16 cellular contexts compared by ENCODE assay signal in the genomic region with DNA sequence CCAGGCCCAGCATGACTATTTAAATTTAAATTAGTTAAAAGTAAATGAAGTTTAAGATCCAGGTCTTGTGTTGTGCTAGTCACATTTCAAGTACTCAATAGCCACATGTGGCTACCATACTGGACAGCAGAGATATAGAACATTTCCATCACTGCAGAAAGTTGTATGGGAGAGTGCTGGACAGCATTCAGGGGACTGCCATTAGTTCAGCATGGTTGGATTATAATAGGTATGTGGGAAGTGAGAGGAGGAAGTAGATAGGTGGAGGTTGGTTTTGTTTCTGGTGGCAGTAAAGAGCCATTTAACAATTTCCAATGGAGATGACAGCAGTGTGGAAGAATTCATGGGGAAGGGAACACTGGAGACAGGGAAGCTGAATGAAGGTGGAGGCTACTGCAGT. TPM values are rescaled to one million over a fixed set of nuclear protein-coding genes. Genes with fewer than 3 reads are reported as not detected.
DNase-seq lines count a peak whose midpoint lies in the region; ATAC-seq and TF ChIP-seq lines count a peak whose summit lies in the region.
"Had no signal": no experiment of that assay in that cellular context is flagged by ENCODE, and none has a peak within 500 bp of the region (broad histone marks: within the 10 kb centered on the region; RNA-seq: fewer than 3 reads in every experiment).

No MANE protein-coding gene starts in this region.

- no TSS peak for BruUV-seq in OCI-LY7 (replicated peaks; lab: Mats Ljungman, UMichigan)

- CTCF ChIA-PET in activated naive CD4-positive, alpha-beta T cell treated with anti-CD3 and anti-CD28 coated beads, Interleukin-2, amount 10 ng/mL, durations not matched to agents 7 days and 5 days (lab: Charles Lee): no interaction called here
- CTCF ChIA-PET in OCI-LY7 (lab: Charles Lee; ENCODE audit: unreplicated experiment): no interaction called here

- no peak for TF ChIP-seq CTCF in OCI-LY7 (conservative IDR thresholded peaks at IDR 0.05; ENCODE audit: low read length)

- no peaks in the 10 kb centered on the region for H4K20me1 ChIP-seq in OCI-LY7 (ENCODE audit: insufficient read depth, low read length)

- peak overlapping the region; percentile 42 for H3K4me2 ChIP-seq in OCI-LY7 (ENCODE audit: low read length)
- H3K4me2 ChIP-seq: BLaER1 had no signal

- H3K9me3 ChIP-seq in OCI-LY7 (ENCODE audit: low read length): no peaks in the 10 kb centered on the region
- H3K9me3 ChIP-seq: BLaER1 had no signal

- intact Hi-C loops in OCI-LY7 (cut with micrococcal nuclease; ENCODE audit: unreplicated experiment): no loop called here

- H3K9me2 ChIP-seq in OCI-LY7 (ENCODE audit: insufficient read depth, low read length): no peaks in the 10 kb centered on the region

- H3K4me1 Mint-ChIP-seq in activated naive CD4-positive, alpha-beta T cell treated with anti-CD3 and anti-CD28 coated beads, Interleukin-2, amount 10 ng/mL, durations not matched to agents 7 days and 5 days: peaks cover 32% of the 10 kb centered on the region

- POLR2A ChIA-PET in OCI-LY7 (lab: Charles Lee): interaction anchor here (2.3 kb wide), 1 partner anchor 13 kb away, joined by 7 read pairs; no protein-coding TSS in a partner anchor

- H3K4me1 ChIP-seq in OCI-LY7 (ENCODE audit: insufficient read depth, low read length, poor library complexity, severe bottlenecking): peaks cover 44% of the 10 kb centered on the region

- H3K4me3 Mint-ChIP-seq in activated naive CD4-positive, alpha-beta T cell treated with anti-CD3 and anti-CD28 coated beads, Interleukin-2, amount 10 ng/mL, durations not matched to agents 7 days and 5 days: no peak overlapping the region

- peaks cover 13% of the 10 kb centered on the region for H3K36me3 Mint-ChIP-seq in activated naive CD4-positive, alpha-beta T cell treated with anti-CD3 and anti-CD28 coated beads, Interleukin-2, amount 10 ng/mL, durations not matched to agents 7 days and 5 days

- ATAC-seq in GM21360 (IDR thresholded peaks at IDR 0.05; ENCODE audit: unreplicated experiment) (no peak), GM19328 (IDR thresholded peaks at IDR 0.05; ENCODE audit: unreplicated experiment) (no peak)

- H3K27ac ChIP-seq in OCI-LY7 (ENCODE audit: low read depth, low read length, poor library complexity, severe bottlenecking): no peak overlapping the region
- H3K27ac ChIP-seq: 22Rv1, BLaER1, HL-60 had no signal

- peaks cover 18% of the 10 kb centered on the region for H3K79me2 ChIP-seq in OCI-LY7 (ENCODE audit: insufficient read depth, low read depth, low read length)

- no peak overlapping the region for H3K4me3 ChIP-seq in OCI-LY7 (ENCODE audit: low read depth, low read length, poor library complexity, severe bottlenecking)
- H3K4me3 ChIP-seq: BLaER1 had no signal

- peaks cover 17% of the 10 kb centered on the region for H3K27me3 Mint-ChIP-seq in activated naive CD4-positive, alpha-beta T cell treated with anti-CD3 and anti-CD28 coated beads, Interleukin-2, amount 10 ng/mL, durations not matched to agents 7 days and 5 days

- peak overlapping the region; percentile 16 for H3K27ac Mint-ChIP-seq in activated naive CD4-positive, alpha-beta T cell treated with anti-CD3 and anti-CD28 coated beads, Interleukin-2, amount 10 ng/mL, durations not matched to agents 7 days and 5 days

- no peak for DNase-seq in activated naive CD4-positive, alpha-beta T cell treated with anti-CD3 and anti-CD28 coated beads, Interleukin-2, amount 10 ng/mL, durations not matched to agents 7 days and 5 days
- DNase-seq in activated naive CD4-positive, alpha-beta T cell (lab: John Stamatoyannopoulos, UW): no peak
- DNase-seq in OCI-LY7 (ENCODE audit: low spot score) (no peak), germinal center (ENCODE audit: low spot score) (peak; percentile 16), NCI-H1417 treated with DMSO at 0.1 percent for 48 hours (lab: John Stamatoyannopoulos, UW) (no peak), OCI-M2 (lab: John Stamatoyannopoulos, UW; ENCODE audit: unreplicated experiment) (no peak)
- DNase-seq: CD8-positive, alpha-beta memory T cell; DMS53; HCEC 1CT had no signal

- H2AFZ ChIP-seq in OCI-LY7 (ENCODE audit: low read length): peak overlapping the region; percentile 52; the same call in 1 of the 2 replicates

- no peaks in the 10 kb centered on the region for H3K9me3 Mint-ChIP-seq in activated naive CD4-positive, alpha-beta T cell treated with anti-CD3 and anti-CD28 coated beads, Interleukin-2, amount 10 ng/mL, durations not matched to agents 7 days and 5 days
- H3K9me3 Mint-ChIP-seq: CD8-positive, alpha-beta memory T cell had no signal

- peaks cover 18% of the 10 kb centered on the region for H3K36me3 ChIP-seq in OCI-LY7 (ENCODE audit: insufficient read depth, low read length)

RNA-seq across cellular contexts. Expression of gene ERVMER34-1, which starts 42.1 kb away (rescaled TPM):
- total RNA-seq in OCI-LY7 (2014; rRNA removed; shearing (Covaris generic)): not detected in 2 replicates
- total RNA-seq in OCI-LY7 (2022): not detected in 2 replicates
- total RNA-seq: Daoy, H4 had no signal

RNA-seq across cellular contexts. Expression of gene USP46, which starts 50.1 kb away (rescaled TPM):
- 5.4 and 5.8 TPM in 2 replicates for total RNA-seq in OCI-LY7 (2014; rRNA removed; shearing (Covaris generic))
- 15.5 and 15.8 TPM in 2 replicates for total RNA-seq in OCI-LY7 (2022)
